19 cellular contexts compared by ENCODE assay signal in the genomic region with DNA sequence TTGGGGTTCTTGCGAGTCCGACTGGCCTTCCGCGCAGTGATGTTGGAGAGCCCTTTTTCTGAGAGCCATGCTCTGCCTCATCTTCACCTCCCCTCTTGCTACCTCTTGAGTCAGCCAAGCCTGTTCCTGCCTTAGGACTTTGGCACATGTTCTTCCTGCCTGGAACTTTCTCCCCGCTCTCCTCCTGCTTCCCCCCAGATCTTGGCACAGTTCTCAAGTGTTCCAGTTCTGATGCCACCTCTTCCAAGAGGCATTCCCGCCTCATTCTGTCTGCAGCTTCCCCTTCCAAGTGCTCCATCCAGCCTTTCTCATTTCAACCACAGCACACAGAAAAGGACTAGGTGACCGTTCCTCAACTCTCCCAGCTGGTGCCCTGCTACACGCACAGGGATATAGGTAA. TPM values are rescaled to one million over a fixed set of nuclear protein-coding genes. Genes with fewer than 3 reads are reported as not detected.
DNase-seq lines count a peak whose midpoint lies in the region; ATAC-seq and TF ChIP-seq lines count a peak whose summit lies in the region.
"Had no signal": no experiment of that assay in that cellular context is flagged by ENCODE, and none has a peak within 500 bp of the region (broad histone marks: within the 10 kb centered on the region; RNA-seq: fewer than 3 reads in every experiment).

No MANE protein-coding gene starts in this region.

- H3K9ac ChIP-seq in mammary epithelial cell (ENCODE audit: insufficient read depth, low read length): no peak overlapping the region

- DNase-seq in MCF 10A (ENCODE audit: unreplicated experiment) (no peak), mammary epithelial cell (no peak), esophagus muscularis mucosa (ENCODE audit: extremely low spot score) (no peak), prostate gland (ENCODE audit: low spot score) (no peak), uterus (peak in 1 of 2 donors; percentile 40), GM10248 (ENCODE audit: extremely low spot score) (no peak)
- DNase-seq in activated T-helper 2 cell treated with anti-CD3 and anti-CD28 coated beads, Interferon-gamma antibody, Interleukin-2, Interleukin-4, amounts not matched to agents 10 μg/mL and 5 μg/mL and 100 μg/mL, durations not matched to agents 14 hours and 24 hours and 36 hours (ENCODE audit: low spot score): no peak
- DNase-seq: activated CD4-positive, alpha-beta T cell treated with anti-CD3 and anti-CD28 coated beads, Interleukin-2, amount 50 U/mL, for 1 hour; activated naive CD4-positive, alpha-beta T cell treated with anti-CD3 and anti-CD28 coated beads, Interleukin-2, amount 50 U/mL, for 16 hours; activated T-cell treated with anti-CD3 and anti-CD28 coated beads for 4 hours; CD4-positive, alpha-beta memory T cell; DND-41; NCI-H187; NCI-H524 treated with DMSO at 0.1 percent for 48 hours; PC-3; spleen; stimulated activated naive CD4-positive, alpha-beta T cell treated with Interleukin-2 at 50 U/mL for 16 hours had no signal

- CTCF ChIA-PET in MCF 10A (lab: Yijun Ruan, JAX): interaction anchor here (0.6 to 1.3 kb wide), 2 partner anchors 30 to 454 kb away, joined by 3 to 4 read pairs; no protein-coding TSS in a partner anchor
- CTCF ChIA-PET in mammary epithelial cell (lab: Charles Lee; ENCODE audit: low non-redundant PET): no interaction called here
- CTCF ChIA-PET in GM10248 (lab: Yijun Ruan, JAX): interaction anchor here (0.7 to 1.2 kb wide), 2 partner anchors 13 to 18 kb away, joined by 3 to 4 read pairs; no protein-coding TSS in a partner anchor

- H3K27ac Mint-ChIP-seq in MCF 10A (ENCODE audit: low read depth, unreplicated experiment): peak overlapping the region; percentile 47
- H3K27ac Mint-ChIP-seq in activated T-helper 2 cell treated with anti-CD3 and anti-CD28 coated beads, Interferon-gamma antibody, Interleukin-2, Interleukin-4, amounts not matched to agents 10 μg/mL and 5 μg/mL and 100 μg/mL, durations not matched to agents 14 hours and 24 hours and 36 hours: no peak overlapping the region

- H3K9me3 Mint-ChIP-seq in MCF 10A (ENCODE audit: unreplicated experiment): no peaks in the 10 kb centered on the region
- no peaks in the 10 kb centered on the region for H3K9me3 Mint-ChIP-seq in activated T-helper 2 cell treated with anti-CD3 and anti-CD28 coated beads, Interferon-gamma antibody, Interleukin-2, Interleukin-4, amounts not matched to agents 10 μg/mL and 5 μg/mL and 100 μg/mL, durations not matched to agents 14 hours and 24 hours and 36 hours
- H3K9me3 Mint-ChIP-seq: CD4-positive, alpha-beta memory T cell had no signal

- in situ Hi-C loops in mammary epithelial cell (cut with MboI; ENCODE audit: low sequenced_read_pairs in 2 of 2): no loop called here

- no peak overlapping the region for H3K4me3 Mint-ChIP-seq in MCF 10A (ENCODE audit: unreplicated experiment)
- H3K4me3 Mint-ChIP-seq in activated T-helper 2 cell treated with anti-CD3 and anti-CD28 coated beads, Interferon-gamma antibody, Interleukin-2, Interleukin-4, amounts not matched to agents 10 μg/mL and 5 μg/mL and 100 μg/mL, durations not matched to agents 14 hours and 24 hours and 36 hours (ENCODE audit: low read depth): no peak overlapping the region
- H3K4me3 Mint-ChIP-seq: CD4-positive, alpha-beta memory T cell had no signal

- no peaks in the 10 kb centered on the region for H3K36me3 ChIP-seq in mammary epithelial cell (ENCODE audit: insufficient read depth, low read length)
- H3K36me3 ChIP-seq in esophagus muscularis mucosa: no peaks in the 10 kb centered on the region
- no peaks in the 10 kb centered on the region for H3K36me3 ChIP-seq in prostate gland
- H3K36me3 ChIP-seq in uterus: no peaks in the 10 kb centered on the region
- H3K36me3 ChIP-seq: spleen had no signal

- no peak overlapping the region for H3K4me3 ChIP-seq in mammary epithelial cell (replicated peaks in 1 of 3; ENCODE audit: insufficient read depth in 1 of 3, low read depth in 2 of 3, low read length in 3 of 3)
- H3K4me3 ChIP-seq in esophagus muscularis mucosa: peak overlapping the region in 1 of 4 donors; percentile 4
- H3K4me3 ChIP-seq in prostate gland: no peak overlapping the region
- no peak overlapping the region for H3K4me3 ChIP-seq in uterus
- H3K4me3 ChIP-seq: spleen had no signal

- H4K20me1 ChIP-seq in mammary epithelial cell (ENCODE audit: insufficient read depth, low read length): no peaks in the 10 kb centered on the region

- TF ChIP-seq EP300 in esophagus muscularis mucosa (IDR thresholded peaks at IDR 0.05): peak; percentile 20

- H3K4me1 ChIP-seq in mammary epithelial cell (ENCODE audit: insufficient read depth, low read length) (peaks cover 22% of the 10 kb centered on the region), esophagus muscularis mucosa (peaks cover 81 to 100% (median 95%) of the 10 kb centered on the region in 4 donors), prostate gland (replicated peaks) (peaks cover 23% of the 10 kb centered on the region), uterus (peaks cover 0 to 11% of the 10 kb centered on the region in 2 donors)

- WGBS in mammary epithelial cell (ENCODE audit: low coverage, missing lambda C conversion rate): 43% methylated on average over 4 of the region's 8 CpGs
- 63% methylated on average over 8 of the region's 8 CpGs for WGBS in esophagus muscularis mucosa
- 77% methylated on average over 8 of the region's 8 CpGs for WGBS in prostate gland

- TF ChIP-seq POLR2A in esophagus muscularis mucosa (IDR thresholded peaks at IDR 0.05; ENCODE audit: low read depth): no peak
- TF ChIP-seq POLR2A in prostate gland (IDR thresholded peaks at IDR 0.05): no peak
- no peak for TF ChIP-seq POLR2A in uterus (IDR thresholded peaks at IDR 0.05)

- H3K9me3 ChIP-seq in mammary epithelial cell (replicated peaks; ENCODE audit: insufficient read depth, low read length): no peaks in the 10 kb centered on the region
- H3K9me3 ChIP-seq in esophagus muscularis mucosa: no peaks in the 10 kb centered on the region
- H3K9me3 ChIP-seq in prostate gland: no peaks in the 10 kb centered on the region
- no peaks in the 10 kb centered on the region for H3K9me3 ChIP-seq in uterus
- H3K9me3 ChIP-seq: spleen had no signal

- POLR2A ChIA-PET in MCF 10A (lab: Yijun Ruan, JAX) (interaction anchor here (0.9 kb wide), 1 partner anchor 15 kb away, joined by 3 read pairs; no protein-coding TSS in a partner anchor), GM10248 (lab: Yijun Ruan, JAX) (no interaction called here)

- peaks cover 99% of the 10 kb centered on the region for H3K79me2 ChIP-seq in mammary epithelial cell (ENCODE audit: insufficient read depth, low read length)

- H3K4me1 Mint-ChIP-seq in MCF 10A (ENCODE audit: insufficient read depth, unreplicated experiment): peaks cover 30% of the 10 kb centered on the region
- H3K4me1 Mint-ChIP-seq in activated T-helper 2 cell treated with anti-CD3 and anti-CD28 coated beads, Interferon-gamma antibody, Interleukin-2, Interleukin-4, amounts not matched to agents 10 μg/mL and 5 μg/mL and 100 μg/mL, durations not matched to agents 14 hours and 24 hours and 36 hours (ENCODE audit: low read depth): peaks cover 20% of the 10 kb centered on the region

- ATAC-seq in HG03457 (IDR thresholded peaks at IDR 0.05; ENCODE audit: unreplicated experiment): no peak
- ATAC-seq: PC-3 had no signal

- H3K27me3 ChIP-seq in mammary epithelial cell (ENCODE audit: insufficient read depth, low read length) (no peaks in the 10 kb centered on the region), esophagus muscularis mucosa (no peaks in the 10 kb centered on the region), prostate gland (replicated peaks; ENCODE audit: insufficient read depth) (no peaks in the 10 kb centered on the region), uterus (no peaks in the 10 kb centered on the region)
- H3K27me3 ChIP-seq: spleen had no signal

- TF ChIP-seq CTCF in MCF 10A (IDR thresholded peaks at IDR 0.05; ENCODE audit: unreplicated experiment) (no peak), mammary epithelial cell (conservative IDR thresholded peaks at IDR 0.05 in 1 of 2, IDR thresholded peaks at IDR 0.05 in 1 of 2; ENCODE audit: extremely low read depth in 1 of 2, insufficient read depth in 1 of 2, low read depth in 1 of 2, low read length in 2 of 2) (no peak), esophagus muscularis mucosa (IDR thresholded peaks at IDR 0.05) (no peak), prostate gland (IDR thresholded peaks at IDR 0.05) (no peak), uterus (IDR thresholded peaks at IDR 0.05) (no peak), GM10248 (IDR thresholded peaks at IDR 0.05; ENCODE audit: control extremely low read depth, extremely low read depth, low read depth, missing control alignments) (no peak)

- H2AFZ ChIP-seq in mammary epithelial cell (ENCODE audit: low read depth, low read length): no peak overlapping the region

- intact Hi-C loops in MCF 10A (cut with micrococcal nuclease) (no loop called here), mammary epithelial cell (cut with micrococcal nuclease) (loop anchor here (2.0 kb wide), 1 partner anchor 14 kb away; no protein-coding TSS in a partner anchor), esophagus muscularis mucosa (cut with DNase I) (no loop called here), prostate gland (cut with DNase I) (no loop called here), uterus (cut with DNase I; ENCODE audit: low total_unique reads) (no loop called here)
- intact Hi-C loops in activated T-helper 2 cell treated with anti-CD3 and anti-CD28 coated beads, Interferon-gamma antibody, Interleukin-2, Interleukin-4, amounts not matched to agents 10 μg/mL and 5 μg/mL and 100 μg/mL, durations not matched to agents 14 hours and 24 hours and 36 hours (cut with micrococcal nuclease): no loop called here

- H3K27ac ChIP-seq in mammary epithelial cell (ENCODE audit: insufficient read depth, low read depth, low read length) (no peak overlapping the region), esophagus muscularis mucosa (replicated peaks in 1 of 4) (peak overlapping the region; percentile 93 to 98 (median 96)), prostate gland (peak overlapping the region; percentile 65 to 67), uterus (peak overlapping the region; percentile 70 to 84)
- H3K27ac ChIP-seq: 22Rv1, spleen had no signal

- H3K27me3 Mint-ChIP-seq in MCF 10A (ENCODE audit: insufficient read depth, unreplicated experiment): no peaks in the 10 kb centered on the region
- no peaks in the 10 kb centered on the region for H3K27me3 Mint-ChIP-seq in activated T-helper 2 cell treated with anti-CD3 and anti-CD28 coated beads, Interferon-gamma antibody, Interleukin-2, Interleukin-4, amounts not matched to agents 10 μg/mL and 5 μg/mL and 100 μg/mL, durations not matched to agents 14 hours and 24 hours and 36 hours (ENCODE audit: low read depth)
- H3K27me3 Mint-ChIP-seq: CD4-positive, alpha-beta memory T cell had no signal

- peaks cover 12% of the 10 kb centered on the region for H3K36me3 Mint-ChIP-seq in MCF 10A (ENCODE audit: insufficient read depth, unreplicated experiment)
- H3K36me3 Mint-ChIP-seq in activated T-helper 2 cell treated with anti-CD3 and anti-CD28 coated beads, Interferon-gamma antibody, Interleukin-2, Interleukin-4, amounts not matched to agents 10 μg/mL and 5 μg/mL and 100 μg/mL, durations not matched to agents 14 hours and 24 hours and 36 hours (ENCODE audit: low read depth): peaks cover 6% of the 10 kb centered on the region

- BruUV-seq in MCF 10A (replicated peaks; lab: Mats Ljungman, UMichigan) (no TSS peak), mammary epithelial cell (replicated peaks; lab: Mats Ljungman, UMichigan) (no TSS peak)

- dilution Hi-C loops in mammary epithelial cell (cut with HindIII; ENCODE audit: low sequenced_read_pairs): no loop called here

- H3K4me2 ChIP-seq in mammary epithelial cell (ENCODE audit: insufficient read depth, low read depth, low read length): no peak overlapping the region

RNA-seq across cellular contexts. Expression of a gene that starts 7.7 kb away (rescaled TPM):
- total RNA-seq in MCF 10A (2022) (19.6 and 32.4 TPM in 2 replicates), mammary epithelial cell (10 to 100 TPM; 31.3 to 33.7 TPM), esophagus muscularis mucosa (100 to 1,000 TPM in 2 of 4 donors, 10 to 100 TPM in 2; 82.7 to 110 (median 104) TPM), prostate gland (100 to 1,000 TPM in 1 of 2 donors, 10 to 100 TPM in 1; 61.7 to 124 TPM), uterus (100 to 1,000 TPM in 1 of 4 donors, 10 to 100 TPM in 2, 1 to 10 TPM in 1; 7.1 to 264 (median 37.4) TPM)
- polyA plus RNA-seq in mammary epithelial cell: 43.5 TPM
- 157 TPM for polyA minus RNA-seq in mammary epithelial cell
- 38.7 and 45.0 TPM in 2 replicates for total RNA-seq in activated T-helper 2 cell treated with anti-CD3 and anti-CD28 coated beads, Interferon-gamma antibody, Interleukin-2, Interleukin-4, amounts not matched to agents 10 μg/mL and 5 μg/mL and 100 μg/mL, durations not matched to agents 14 hours and 24 hours and 36 hours
